Comparison of ENCODE assay signal across 1 cellular context in genomic region chr19:12550951-12551832, GRCh38.
TF ChIP-seq lines count a peak whose summit lies in the region.

TSS of gene ZNF564 (minus strand) at chr19:12551482. CDS start at chr19:12551332, 150 bp downstream.

TF ChIP-seq in K562, 482 proteins besides CTCF, POLR2A, EP300 and RAD21 (continued from another document and continues in another):
- peak; percentile 99 for TF ChIP-seq PBX2 (CRISPR knock-in tag; IDR thresholded peaks at IDR 0.05; ENCODE audit: low read depth)
- peak; percentile 100 for TF ChIP-seq PBX2 (tag; conservative IDR thresholded peaks at IDR 0.05; ENCODE audit: low read depth)
- TF ChIP-seq KDM5B (IDR thresholded peaks at IDR 0.05; ENCODE audit: insufficient replicate concordance, low read depth, low read length) = peak; percentile 71
- TF ChIP-seq ZNF121 (CRISPR knock-in tag; conservative IDR thresholded peaks at IDR 0.05) = peak; percentile 23; the same call in 1 of the 2 replicates
- TF ChIP-seq ZSCAN29 (IDR thresholded peaks at IDR 0.05) = 0 out of 2 replicates have a peak, but pooled peaks have one; percentile 41
- TF ChIP-seq SIN3B (IDR thresholded peaks at IDR 0.05; ENCODE audit: low read depth) = peak; percentile 75
- TF ChIP-seq DPF2 (IDR thresholded peaks at IDR 0.05) = no peak
- peak; percentile 9; the same call in 1 of the 2 replicates for TF ChIP-seq USF2 (CRISPR knock-in tag; IDR thresholded peaks at IDR 0.05)
- TF ChIP-seq E2F6 (IDR thresholded peaks at IDR 0.05; ENCODE audit: borderline replicate concordance in 1 of 2, extremely low read depth in 1 of 2, insufficient read depth in 1 of 2, insufficient read length in 1 of 2, low read depth in 1 of 2, low read length in 1 of 2, poor library complexity in 1 of 2, severe bottlenecking in 1 of 2) = peak; percentile 10 to 12
- TF ChIP-seq PHF20 (IDR thresholded peaks at IDR 0.05; ENCODE audit: partially characterized antibody) = peak; percentile 70
- TF ChIP-seq CBX5 (IDR thresholded peaks at IDR 0.05; ENCODE audit: borderline replicate concordance, low read depth) = 0 out of 2 replicates have a peak, but pooled peaks have one; percentile 13
- TF ChIP-seq EGR1 (conservative IDR thresholded peaks at IDR 0.05) = 0 out of 2 replicates have a peak, but pooled peaks have one; percentile 10
- 0 out of 2 replicates have a peak, but pooled peaks have one; percentile 11 for TF ChIP-seq ZNF212 (CRISPR knock-in tag; IDR thresholded peaks at IDR 0.05)
- TF ChIP-seq ARID2 (IDR thresholded peaks at IDR 0.05) = no peak
- peak; percentile 90 for TF ChIP-seq RBM25 (IDR thresholded peaks at IDR 0.05; ENCODE audit: low read depth, low read length, severe bottlenecking)
- TF ChIP-seq RNF2 (IDR thresholded peaks at IDR 0.05) = peak; percentile 57; the same call in 1 of the 2 replicates
- TF ChIP-seq KLF6 (CRISPR knock-in tag; IDR thresholded peaks at IDR 0.05; ENCODE audit: borderline replicate concordance) = peak; percentile 39; the same call in 1 of the 2 replicates
- TF ChIP-seq CREM (IDR thresholded peaks at IDR 0.05; ENCODE audit: low read depth) = peak; percentile 45; the same call in 1 of the 2 replicates
- TF ChIP-seq ZNF436 (CRISPR knock-in tag; IDR thresholded peaks at IDR 0.05) = no peak
- no peak for TF ChIP-seq RERE (CRISPR knock-in tag; IDR thresholded peaks at IDR 0.05; ENCODE audit: borderline replicate concordance)
- peak; percentile 85 for TF ChIP-seq PCBP1 (IDR thresholded peaks at IDR 0.05; ENCODE audit: low read depth, low read length, poor library complexity, severe bottlenecking)
- TF ChIP-seq ZNF184 (CRISPR knock-in tag; IDR thresholded peaks at IDR 0.05) = no peak
- TF ChIP-seq UBTF (IDR thresholded peaks at IDR 0.05; ENCODE audit: borderline replicate concordance in 1 of 2, low read depth in 2 of 2, low read length in 2 of 2) = peak; percentile 91 to 95; a peak in 3 of 4 replicates
- TF ChIP-seq HCFC1 (IDR thresholded peaks at IDR 0.05; ENCODE audit: low read depth, low read length) = peak; percentile 55
- peak; percentile 91 for TF ChIP-seq SP2 (IDR thresholded peaks at IDR 0.05; ENCODE audit: extremely low read depth, low read depth, low read length, poor library complexity, severe bottlenecking)
- no peak for TF ChIP-seq TSHZ1 (CRISPR knock-in tag; IDR thresholded peaks at IDR 0.05)
- TF ChIP-seq TCF7 (IDR thresholded peaks at IDR 0.05; ENCODE audit: borderline replicate concordance) = 0 out of 2 replicates have a peak, but pooled peaks have one; percentile 50
- TF ChIP-seq TARDBP (IDR thresholded peaks at IDR 0.05) = peak; percentile 54; the same call in 1 of the 2 replicates
- TF ChIP-seq TRIM24 (IDR thresholded peaks at IDR 0.05) = peak in 1 of 2 experiments; percentile 90; a peak in 2 of 4 replicates
- no peak for TF ChIP-seq DDX20 (tag; IDR thresholded peaks at IDR 0.05; ENCODE audit: low read depth)
- TF ChIP-seq MAX (CRISPR knock-in tag; IDR thresholded peaks at IDR 0.05) = no peak; the same call in none of the 2 replicates
- no peak for TF ChIP-seq STAG1 (CRISPR knock-in tag; IDR thresholded peaks at IDR 0.05; ENCODE audit: borderline replicate concordance)
- TF ChIP-seq DIDO1 (tag; IDR thresholded peaks at IDR 0.05; ENCODE audit: low read depth) = no peak
- TF ChIP-seq ZNF239 (CRISPR knock-in tag; IDR thresholded peaks at IDR 0.05) = no peak
- peak; percentile 52; the same call in 1 of the 2 replicates for TF ChIP-seq NFIC (IDR thresholded peaks at IDR 0.05)
- TF ChIP-seq SIX5 (IDR thresholded peaks at IDR 0.05; ENCODE audit: borderline replicate concordance in 1 of 2, insufficient read depth in 1 of 2, low read depth in 1 of 2, low read length in 2 of 2) = no peak; a peak in 1 of 4 replicates
- TF ChIP-seq CHD1 (IDR thresholded peaks at IDR 0.05; ENCODE audit: low read length) = no peak
- no peak for TF ChIP-seq DACH1 (IDR thresholded peaks at IDR 0.05; ENCODE audit: partially characterized antibody)
- TF ChIP-seq KAT2B (IDR thresholded peaks at IDR 0.05; ENCODE audit: low read depth, low read length) = no peak
- no peak for TF ChIP-seq GTF2A2 (tag; IDR thresholded peaks at IDR 0.05)
- no peak for TF ChIP-seq BCL6 (CRISPR knock-in tag; IDR thresholded peaks at IDR 0.05)
- no peak for TF ChIP-seq XRCC4 (IDR thresholded peaks at IDR 0.05; ENCODE audit: extremely low read depth, insufficient read depth, insufficient read length)
- peak; percentile 94 for TF ChIP-seq RBFOX2 (IDR thresholded peaks at IDR 0.05; ENCODE audit: low read depth, low read length)
- TF ChIP-seq FOXP4 (CRISPR knock-in tag; IDR thresholded peaks at IDR 0.05; ENCODE audit: borderline replicate concordance) = peak; percentile 76; the same call in 1 of the 2 replicates
- peak in 1 of 3 experiments; percentile 70 for TF ChIP-seq YY1 (IDR thresholded peaks at IDR 0.05; ENCODE audit: borderline replicate concordance in 1 of 3, control insufficient read depth in 1 of 3, extremely low read depth in 1 of 3, insufficient read depth in 3 of 3, insufficient read length in 1 of 3, insufficient replicate concordance in 2 of 3, low read depth in 1 of 3, low read length in 2 of 3)
